Comparison of ENCODE assay signal across 9 cellular contexts in genomic region chr17:62720126-62720850, GRCh38.
DNase-seq lines count a peak whose midpoint lies in the region; ATAC-seq, FAIRE-seq and TF ChIP-seq lines count a peak whose summit lies in the region.
"Had no signal": no experiment of that assay in that cellular context is flagged by ENCODE, and none has a peak within 500 bp of the region (broad histone marks: within the 10 kb centered on the region; RNA-seq: fewer than 3 reads in every experiment).

No MANE protein-coding gene starts in this region.

- H3K4ac ChIP-seq in mesendoderm (ENCODE audit: low read depth, low read length): no peak overlapping the region

- no peaks in the 10 kb centered on the region for H3K27me3 ChIP-seq in astrocyte (ENCODE audit: insufficient read depth, low read length)
- H3K27me3 ChIP-seq in mesendoderm (ENCODE audit: insufficient read depth, low read length, poor library complexity): no peaks in the 10 kb centered on the region

- ATAC-seq in GM21526 (IDR thresholded peaks at IDR 0.05; ENCODE audit: low FRiP score, unreplicated experiment): no peak
- ATAC-seq: activated CD8-positive, alpha-beta T cell treated with anti-CD3 and anti-CD28 coated beads for 36 hours had no signal

- no peak overlapping the region for H2AK5ac ChIP-seq in mesendoderm (ENCODE audit: low read length)

- no peak overlapping the region for H4K5ac ChIP-seq in mesendoderm (ENCODE audit: low read length)

- no peak overlapping the region for H3K27ac Mint-ChIP-seq in HFFc6
- H3K27ac Mint-ChIP-seq in astrocyte (ENCODE audit: unreplicated experiment): no peak overlapping the region
- H3K27ac Mint-ChIP-seq in activated naive CD8-positive, alpha-beta T cell treated with anti-CD3 and anti-CD28 coated beads for 36 hours: no peak overlapping the region
- H3K27ac Mint-ChIP-seq: activated CD8-positive, alpha-beta T cell treated with anti-CD3 and anti-CD28 coated beads for 36 hours had no signal

- no peak overlapping the region for H2BK5ac ChIP-seq in mesendoderm (ENCODE audit: low read length)

- peaks cover 64% of the 10 kb centered on the region for H3K4me1 Mint-ChIP-seq in HFFc6 (ENCODE audit: low read depth)
- peaks cover 9% of the 10 kb centered on the region for H3K4me1 Mint-ChIP-seq in astrocyte (ENCODE audit: low read depth, unreplicated experiment)
- peaks cover 32% of the 10 kb centered on the region for H3K4me1 Mint-ChIP-seq in activated naive CD8-positive, alpha-beta T cell treated with anti-CD3 and anti-CD28 coated beads for 36 hours

- H3K23ac ChIP-seq in mesendoderm (ENCODE audit: low read length): no peak overlapping the region

- H3K36me3 ChIP-seq in astrocyte (ENCODE audit: insufficient read depth, low read length): no peaks in the 10 kb centered on the region
- no peaks in the 10 kb centered on the region for H3K36me3 ChIP-seq in mesendoderm (ENCODE audit: control insufficient read depth, insufficient read depth, low read length)

- H3K27ac ChIP-seq in astrocyte (ENCODE audit: low read depth, low read length): no peak overlapping the region
- H3K27ac ChIP-seq in mesendoderm (ENCODE audit: low read depth, low read length): no peak overlapping the region

- TF ChIP-seq CTCF in HFFc6 (IDR thresholded peaks at IDR 0.05) (peak; percentile 61), astrocyte (IDR thresholded peaks at IDR 0.05; ENCODE audit: insufficient read depth, low read depth, low read length) (peak; percentile 35)

- H3K56ac ChIP-seq in mesendoderm (ENCODE audit: low read length): peak overlapping the region; percentile 53

- DNase-seq in DMS 273 (lab: John Stamatoyannopoulos, UW; ENCODE audit: unreplicated experiment): peak; percentile 32
- no peak for DNase-seq in HFFc6
- peak; percentile 20 for DNase-seq in astrocyte (ENCODE audit: low read depth)
- DNase-seq in mesendoderm: peak; percentile 51
- DNase-seq in NCI-H2081 treated with DMSO at 0.1 percent for 48 hours (lab: John Stamatoyannopoulos, UW): no peak
- no peak for DNase-seq in NCI-H1105 treated with DMSO at 0.1 percent for 48 hours (lab: John Stamatoyannopoulos, UW)
- DNase-seq in activated naive CD8-positive, alpha-beta T cell treated with anti-CD3 and anti-CD28 coated beads for 36 hours: no peak
- DNase-seq: activated CD8-positive, alpha-beta T cell treated with anti-CD3 and anti-CD28 coated beads for 36 hours had no signal

- FAIRE-seq in astrocyte (lab: Jason Lieb, UNC): no peak

- H3K4me3 Mint-ChIP-seq in HFFc6 (no peak overlapping the region), astrocyte (ENCODE audit: unreplicated experiment) (no peak overlapping the region)
- H3K4me3 Mint-ChIP-seq in activated naive CD8-positive, alpha-beta T cell treated with anti-CD3 and anti-CD28 coated beads for 36 hours: no peak overlapping the region
- H3K4me3 Mint-ChIP-seq: activated CD8-positive, alpha-beta T cell treated with anti-CD3 and anti-CD28 coated beads for 36 hours had no signal

- H3K27me3 Mint-ChIP-seq in HFFc6 (ENCODE audit: insufficient read depth) (peaks cover 7% of the 10 kb centered on the region), astrocyte (ENCODE audit: low read depth, unreplicated experiment) (no peaks in the 10 kb centered on the region)
- peaks cover 33% of the 10 kb centered on the region for H3K27me3 Mint-ChIP-seq in activated naive CD8-positive, alpha-beta T cell treated with anti-CD3 and anti-CD28 coated beads for 36 hours

- H3K4me3 ChIP-seq in astrocyte (ENCODE audit: insufficient read depth, low read depth, low read length) (no peak overlapping the region), mesendoderm (ENCODE audit: low read length) (no peak overlapping the region)

- H2BK120ac ChIP-seq in mesendoderm (ENCODE audit: low read depth, low read length): no peak overlapping the region

- no peak overlapping the region for H4K8ac ChIP-seq in mesendoderm (ENCODE audit: low read depth, low read length)

- no peak overlapping the region for H3K9ac ChIP-seq in astrocyte (ENCODE audit: low read length)
- H3K9ac ChIP-seq in mesendoderm (ENCODE audit: low read length): no peak overlapping the region

- H3K79me1 ChIP-seq in mesendoderm (ENCODE audit: low read length): no peaks in the 10 kb centered on the region

- no peaks in the 10 kb centered on the region for H3K9me3 ChIP-seq in astrocyte (ENCODE audit: insufficient read depth, low read depth, low read length)

- peaks cover 6% of the 10 kb centered on the region for H3K4me1 ChIP-seq in astrocyte (ENCODE audit: insufficient read depth, low read length)
- H3K4me1 ChIP-seq in mesendoderm (ENCODE audit: control insufficient read depth, low read depth, low read length): no peaks in the 10 kb centered on the region

- no peaks in the 10 kb centered on the region for H4K20me1 ChIP-seq in astrocyte (ENCODE audit: insufficient read depth, low read length)

- peaks cover 7% of the 10 kb centered on the region; the same call in 1 of the 2 replicates for H3K36me3 Mint-ChIP-seq in HFFc6 (ENCODE audit: low read depth)
- peaks cover 2% of the 10 kb centered on the region for H3K36me3 Mint-ChIP-seq in astrocyte (ENCODE audit: low read depth, unreplicated experiment)
- H3K36me3 Mint-ChIP-seq in activated naive CD8-positive, alpha-beta T cell treated with anti-CD3 and anti-CD28 coated beads for 36 hours: peaks cover 9% of the 10 kb centered on the region

- WGBS in mesendoderm (ENCODE audit: extremely low coverage, insufficient coverage, low lambda C conversion rate): no CpG with 5 or more reads among the region's 3 CpGs

- H3K79me2 ChIP-seq in astrocyte (ENCODE audit: insufficient read depth, low read length): no peaks in the 10 kb centered on the region
- H3K79me2 ChIP-seq in mesendoderm (ENCODE audit: control insufficient read depth, insufficient read depth, low read length): no peaks in the 10 kb centered on the region

- H3K4me2 ChIP-seq in astrocyte (ENCODE audit: low read length): no peak overlapping the region
- H3K4me2 ChIP-seq in mesendoderm (ENCODE audit: low read length): no peak overlapping the region

- no peak overlapping the region for H2BK15ac ChIP-seq in mesendoderm (replicated peaks; ENCODE audit: low read depth)

- H2AFZ ChIP-seq in astrocyte (ENCODE audit: low read depth, low read length): no peak overlapping the region

- no peak overlapping the region for H3K18ac ChIP-seq in mesendoderm (ENCODE audit: low read length)

- H3K9me3 Mint-ChIP-seq in HFFc6: no peaks in the 10 kb centered on the region
- H3K9me3 Mint-ChIP-seq in astrocyte (ENCODE audit: unreplicated experiment): no peaks in the 10 kb centered on the region
- H3K9me3 Mint-ChIP-seq in activated naive CD8-positive, alpha-beta T cell treated with anti-CD3 and anti-CD28 coated beads for 36 hours: peaks cover 9% of the 10 kb centered on the region
- H3K9me3 Mint-ChIP-seq: activated CD8-positive, alpha-beta T cell treated with anti-CD3 and anti-CD28 coated beads for 36 hours had no signal

Comparison
In these comparisons a context has a peak if more than half of its experiments do, and no peak if none do; other contexts are left out.
1. DNase-seq: peak in DMS 273 (single experiment), astrocyte (single experiment) and mesendoderm (single experiment); none in HFFc6 (single experiment), NCI-H2081 treated with DMSO at 0.1 percent for 48 hours (single experiment), NCI-H1105 treated with DMSO at 0.1 percent for 48 hours (single experiment) and activated naive CD8-positive, alpha-beta T cell treated with anti-CD3 and anti-CD28 coated beads for 36 hours (single experiment).